Comparison of ENCODE assay signal across 9 cellular contexts in genomic region chr22:36197601-36198146, GRCh38.
DNase-seq lines count a peak whose midpoint lies in the region; ATAC-seq and TF ChIP-seq lines count a peak whose summit lies in the region.
"Had no signal": no experiment of that assay in that cellular context is flagged by ENCODE, and none has a peak within 500 bp of the region (broad histone marks: within the 10 kb centered on the region; RNA-seq: fewer than 3 reads in every experiment).

No MANE protein-coding gene starts in this region.

- no peak overlapping the region for H3K27ac ChIP-seq in DOHH2 (ENCODE audit: low read depth, low read length)
- H3K27ac ChIP-seq in MM.1S (ENCODE audit: low read length) = no peak overlapping the region; the same call in 1 of the 2 replicates

- peak overlapping the region; percentile 46 for H3K4me2 ChIP-seq in DOHH2 (ENCODE audit: low read length)
- H3K4me2 ChIP-seq in MM.1S (ENCODE audit: low read depth, low read length) = 0 out of 2 replicates have a peak overlapping the region, but pooled peaks have one; percentile 45

- H3K9me3 ChIP-seq in DOHH2 (ENCODE audit: control insufficient read depth, insufficient read depth, low read length) = no peaks in the 10 kb centered on the region
- H3K9me3 ChIP-seq in MM.1S (replicated peaks; ENCODE audit: insufficient read depth, low read length) = no peaks in the 10 kb centered on the region
- no peaks in the 10 kb centered on the region for H3K9me3 ChIP-seq in neuron (ENCODE audit: low read length)

- H3K4me3 ChIP-seq in DOHH2 (ENCODE audit: low read length) (no peak overlapping the region), MM.1S (ENCODE audit: low read length) (no peak overlapping the region), neuron (ENCODE audit: low read length) (peak overlapping the region; percentile 19)

- H4K20me1 ChIP-seq in DOHH2 (ENCODE audit: control insufficient read depth, insufficient read depth, low read depth, low read length) = 0 out of 2 replicates have a peak, but pooled peaks cover 4% of the 10 kb centered on the region
- H4K20me1 ChIP-seq in MM.1S (ENCODE audit: insufficient read depth, low read length) = no peaks in the 10 kb centered on the region

- H3K27me3 ChIP-seq in DOHH2 (ENCODE audit: control insufficient read depth, low read length) (peaks cover 12% of the 10 kb centered on the region), MM.1S (replicated peaks; ENCODE audit: insufficient read depth, low read length) (no peaks in the 10 kb centered on the region), neuron (ENCODE audit: insufficient read depth, low read length) (no peaks in the 10 kb centered on the region)

- DNase-seq in MM.1S (peak; percentile 21), ecto neural progenitor cell (ENCODE audit: low spot score) (peak; percentile 64), NCI-H510A (lab: John Stamatoyannopoulos, UW) (no peak), midbrain (lab: John Stamatoyannopoulos, UW) (no peak), cerebellar nuclear complex (lab: John Stamatoyannopoulos, UW) (no peak)

- H3K36me3 ChIP-seq in DOHH2 (ENCODE audit: control insufficient read depth, low read length) (no peaks in the 10 kb centered on the region), MM.1S (replicated peaks; ENCODE audit: insufficient read depth, low read length) (no peaks in the 10 kb centered on the region), neuron (ENCODE audit: insufficient read depth, low read length) (no peaks in the 10 kb centered on the region)

- H3K9me2 ChIP-seq in DOHH2 (replicated peaks; ENCODE audit: control insufficient read depth, low read length) (no peaks in the 10 kb centered on the region), MM.1S (replicated peaks; ENCODE audit: insufficient read depth, low read length) (no peaks in the 10 kb centered on the region)

- H3K4me1 ChIP-seq in DOHH2 (ENCODE audit: control insufficient read depth, low read length) (peaks cover 14% of the 10 kb centered on the region), MM.1S (ENCODE audit: low read length) (peaks cover 14% of the 10 kb centered on the region), neuron (ENCODE audit: insufficient read depth, low read length) (peaks cover 29% of the 10 kb centered on the region)

- TF ChIP-seq CTCF in DOHH2 (IDR thresholded peaks at IDR 0.05; ENCODE audit: low read depth, low read length, poor library complexity, severe bottlenecking) (no peak), MM.1S (IDR thresholded peaks at IDR 0.05; ENCODE audit: low read length) (no peak)

- ATAC-seq in HG03097 (IDR thresholded peaks at IDR 0.05; ENCODE audit: low FRiP score, unreplicated experiment) = no peak
- ATAC-seq: Panc1 had no signal

- H2AFZ ChIP-seq in MM.1S (ENCODE audit: low read length) (0 out of 2 replicates have a peak overlapping the region, but pooled peaks have one; percentile 42), neuron (ENCODE audit: low read depth, low read length) (peak overlapping the region; percentile 64)

- no peak overlapping the region for H3K9ac ChIP-seq in MM.1S (ENCODE audit: low read length)

- H3K79me2 ChIP-seq in DOHH2 (ENCODE audit: control insufficient read depth, low read length) (no peaks in the 10 kb centered on the region), MM.1S (ENCODE audit: low read length) (no peaks in the 10 kb centered on the region)

- H3F3A ChIP-seq in DOHH2 (ENCODE audit: control insufficient read depth, insufficient read depth) = no peaks in the 10 kb centered on the region
- H3F3A ChIP-seq in MM.1S (ENCODE audit: insufficient read depth, low read length) = no peaks in the 10 kb centered on the region

Comparison
In these comparisons a context has a peak if more than half of its experiments do, and no peak if none do; other contexts are left out.
1. DNase-seq: peak in MM.1S (single experiment) and ecto neural progenitor cell (single experiment); none in NCI-H510A (single experiment), midbrain (single experiment) and cerebellar nuclear complex (0 of 2).